10 cellular contexts compared by ENCODE assay signal in the genomic region with DNA sequence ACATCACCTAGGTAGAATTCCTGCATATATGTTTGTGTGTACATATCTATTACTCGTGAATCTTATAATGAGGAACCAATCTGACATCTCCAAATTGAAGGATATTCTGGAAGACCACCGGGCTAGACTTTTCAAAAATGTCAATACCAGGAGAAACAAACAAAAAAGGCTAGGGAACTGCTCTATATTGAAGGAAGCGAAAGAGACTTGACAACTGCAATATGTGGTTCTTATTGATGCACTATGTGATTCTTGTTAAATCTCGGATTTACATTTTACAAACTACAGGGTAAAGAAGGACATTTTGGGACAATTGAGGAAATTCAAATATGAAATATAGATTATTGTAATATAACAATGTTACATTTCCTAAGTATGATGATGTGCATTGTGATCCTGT.
DNase-seq lines count a peak whose midpoint lies in the region; ATAC-seq and TF ChIP-seq lines count a peak whose summit lies in the region.
"Had no signal": no experiment of that assay in that cellular context is flagged by ENCODE, and none has a peak within 500 bp of the region (broad histone marks: within the 10 kb centered on the region; RNA-seq: fewer than 3 reads in every experiment).

No MANE protein-coding gene starts in this region.

- H3K4me3 ChIP-seq in lower lobe of right lung (peak overlapping the region; percentile 70), suprapubic skin (peak overlapping the region; percentile 74), prostate gland (peak overlapping the region in 1 of 2 donors; percentile 46)

- ATAC-seq in activated CD8-positive, alpha-beta memory T cell treated with anti-CD3 and anti-CD28 coated beads, Interleukin-2, amount 10 ng/mL, durations not matched to agents 7 days and 5 days, result no peak
- no peak for ATAC-seq in activated naive CD8-positive, alpha-beta T cell treated with anti-CD3 and anti-CD28 coated beads, Interleukin-2, amount 10 ng/mL, durations not matched to agents 7 days and 5 days (ENCODE audit: low read depth)
- ATAC-seq in lower lobe of right lung (no peak), sciatic nerve (no peak)

- H3K4me1 ChIP-seq in lower lobe of right lung, result peaks cover 17% of the 10 kb centered on the region
- peaks cover 27% of the 10 kb centered on the region for H3K4me1 ChIP-seq in suprapubic skin
- H3K4me1 ChIP-seq in prostate gland (replicated peaks), result no peaks in the 10 kb centered on the region

- no peak for TF ChIP-seq EP300 in suprapubic skin (IDR thresholded peaks at IDR 0.05)

- POLR2A ChIA-PET in activated naive CD8-positive, alpha-beta T cell treated with anti-CD3 and anti-CD28 coated beads, Interleukin-2, amount 10 ng/mL, durations not matched to agents 7 days and 5 days (lab: Charles Lee), result no interaction called here

- no peak for TF ChIP-seq CTCF in lower lobe of right lung (IDR thresholded peaks at IDR 0.05)
- TF ChIP-seq CTCF in suprapubic skin (IDR thresholded peaks at IDR 0.05), result no peak
- no peak for TF ChIP-seq CTCF in prostate gland (IDR thresholded peaks at IDR 0.05)

- H3K4me3 Mint-ChIP-seq in activated CD8-positive, alpha-beta memory T cell treated with anti-CD3 and anti-CD28 coated beads, Interleukin-2, amount 10 ng/mL, durations not matched to agents 7 days and 5 days, result peak overlapping the region; percentile 88
- H3K4me3 Mint-ChIP-seq in activated naive CD8-positive, alpha-beta T cell treated with anti-CD3 and anti-CD28 coated beads, Interleukin-2, amount 10 ng/mL, durations not matched to agents 7 days and 5 days, result peak overlapping the region; percentile 54

- CTCF ChIA-PET in activated CD8-positive, alpha-beta memory T cell treated with anti-CD3 and anti-CD28 coated beads, Interleukin-2, amount 10 ng/mL, durations not matched to agents 7 days and 5 days (lab: Charles Lee), result interaction anchor here (0.8 to 5.5 kb wide), 2 partner anchors 34 to 181 kb away, joined by 3 to 39 read pairs; no protein-coding TSS in a partner anchor

- H3K27me3 ChIP-seq in lower lobe of right lung (ENCODE audit: low read depth) (no peaks in the 10 kb centered on the region), suprapubic skin (no peaks in the 10 kb centered on the region), prostate gland (replicated peaks; ENCODE audit: insufficient read depth) (no peaks in the 10 kb centered on the region)
- H3K27me3 ChIP-seq: BLaER1 treated with 17β-estradiol and CSF1 and Interleukin-3, amounts not matched to agents 10 nM and 100 nM had no signal

- H3K27ac Mint-ChIP-seq in activated CD8-positive, alpha-beta memory T cell treated with anti-CD3 and anti-CD28 coated beads, Interleukin-2, amount 10 ng/mL, durations not matched to agents 7 days and 5 days, result no peak overlapping the region
- H3K27ac Mint-ChIP-seq in activated naive CD8-positive, alpha-beta T cell treated with anti-CD3 and anti-CD28 coated beads, Interleukin-2, amount 10 ng/mL, durations not matched to agents 7 days and 5 days, result no peak overlapping the region

- no peaks in the 10 kb centered on the region for H3K36me3 ChIP-seq in lower lobe of right lung
- no peaks in the 10 kb centered on the region for H3K36me3 ChIP-seq in suprapubic skin
- no peaks in the 10 kb centered on the region for H3K36me3 ChIP-seq in prostate gland
- H3K36me3 ChIP-seq: BLaER1 treated with 17β-estradiol and CSF1 and Interleukin-3, amounts not matched to agents 10 nM and 100 nM had no signal

- intact Hi-C loops in lower lobe of right lung (cut with DNase I) (no loop called here), sciatic nerve (cut with DNase I) (no loop called here), prostate gland (cut with DNase I) (loop anchor here (5.0 to 10.0 kb wide), 5 partner anchors 188 to 688 kb away; partner anchors contain the start of gene BBX)

- no peaks in the 10 kb centered on the region for H3K9me3 ChIP-seq in lower lobe of right lung
- H3K9me3 ChIP-seq in suprapubic skin, result no peaks in the 10 kb centered on the region
- H3K9me3 ChIP-seq in prostate gland, result no peaks in the 10 kb centered on the region
- H3K9me3 ChIP-seq: BLaER1 treated with 17β-estradiol and CSF1 and Interleukin-3, amounts not matched to agents 10 nM and 100 nM had no signal

- peaks cover 5% of the 10 kb centered on the region for H3K27me3 Mint-ChIP-seq in activated CD8-positive, alpha-beta memory T cell treated with anti-CD3 and anti-CD28 coated beads, Interleukin-2, amount 10 ng/mL, durations not matched to agents 7 days and 5 days
- H3K27me3 Mint-ChIP-seq in activated naive CD8-positive, alpha-beta T cell treated with anti-CD3 and anti-CD28 coated beads, Interleukin-2, amount 10 ng/mL, durations not matched to agents 7 days and 5 days, result peaks cover 12% of the 10 kb centered on the region

- no peak for DNase-seq in activated CD8-positive, alpha-beta memory T cell treated with anti-CD3 and anti-CD28 coated beads, Interleukin-2, amount 10 ng/mL, durations not matched to agents 7 days and 5 days
- no peak for DNase-seq in activated CD8-positive, alpha-beta memory T cell treated with anti-CD3 and anti-CD28 coated beads, Interleukin-2, amount 50 U/mL, for 48 hours
- DNase-seq in activated naive CD8-positive, alpha-beta T cell treated with anti-CD3 and anti-CD28 coated beads, Interleukin-2, amount 10 ng/mL, durations not matched to agents 7 days and 5 days, result no peak
- DNase-seq in lower lobe of right lung (no peak), suprapubic skin (ENCODE audit: low spot score in 2 of 2) (no peak), sciatic nerve (ENCODE audit: low spot score) (no peak), prostate gland (ENCODE audit: low spot score) (no peak)
- no peak for DNase-seq in effector CD4-positive, alpha-beta T cell
- DNase-seq: NCI-H1092 had no signal

- H3K27ac ChIP-seq in lower lobe of right lung (no peak overlapping the region), suprapubic skin (no peak overlapping the region), prostate gland (no peak overlapping the region)

- TF ChIP-seq POLR2A in suprapubic skin (IDR thresholded peaks at IDR 0.05) (no peak), prostate gland (IDR thresholded peaks at IDR 0.05) (no peak)

- peaks cover 2% of the 10 kb centered on the region for H3K36me3 Mint-ChIP-seq in activated CD8-positive, alpha-beta memory T cell treated with anti-CD3 and anti-CD28 coated beads, Interleukin-2, amount 10 ng/mL, durations not matched to agents 7 days and 5 days
- peaks cover 2% of the 10 kb centered on the region for H3K36me3 Mint-ChIP-seq in activated naive CD8-positive, alpha-beta T cell treated with anti-CD3 and anti-CD28 coated beads, Interleukin-2, amount 10 ng/mL, durations not matched to agents 7 days and 5 days

- peaks cover 29% of the 10 kb centered on the region for H3K4me1 Mint-ChIP-seq in activated CD8-positive, alpha-beta memory T cell treated with anti-CD3 and anti-CD28 coated beads, Interleukin-2, amount 10 ng/mL, durations not matched to agents 7 days and 5 days
- peaks cover 13% of the 10 kb centered on the region for H3K4me1 Mint-ChIP-seq in activated naive CD8-positive, alpha-beta T cell treated with anti-CD3 and anti-CD28 coated beads, Interleukin-2, amount 10 ng/mL, durations not matched to agents 7 days and 5 days

- WGBS in suprapubic skin, result 92% methylated on average over 4 of the region's 4 CpGs
- WGBS in prostate gland, result 91% methylated on average over 4 of the region's 4 CpGs

- H3K9me3 Mint-ChIP-seq in activated CD8-positive, alpha-beta memory T cell treated with anti-CD3 and anti-CD28 coated beads, Interleukin-2, amount 10 ng/mL, durations not matched to agents 7 days and 5 days (ENCODE audit: low read depth), result no peaks in the 10 kb centered on the region
- no peaks in the 10 kb centered on the region for H3K9me3 Mint-ChIP-seq in activated naive CD8-positive, alpha-beta T cell treated with anti-CD3 and anti-CD28 coated beads, Interleukin-2, amount 10 ng/mL, durations not matched to agents 7 days and 5 days
